ENCODE assay signal across 23 cellular contexts in genomic region chr3:792651-793050, GRCh38.
"Had no signal": no experiment of that assay in that cellular context is flagged by ENCODE, and none has a peak within 500 bp of the region (broad histone marks: within the 10 kb centered on the region; RNA-seq: fewer than 3 reads in every experiment).

No MANE protein-coding gene starts in this region.

- H3K4me3 ChIP-seq: cardiac muscle cell, SJSA1 had no signal

- H3K27me3 ChIP-seq: brain microvascular endothelial cell, cardiac muscle cell, SJSA1 had no signal

- ATAC-seq: PC-3 had no signal

- H3K27ac ChIP-seq: brain microvascular endothelial cell, cardiac muscle cell, SJSA1, VCaP had no signal

- FAIRE-seq: RCC 7860 had no signal

- H3K4me1 ChIP-seq: SJSA1 had no signal

- H3K36me3 ChIP-seq: brain microvascular endothelial cell, cardiac muscle cell, SJSA1 had no signal

- DNase-seq: activated CD4-positive, alpha-beta memory T cell treated with anti-CD3 and anti-CD28 coated beads for 36 hours; activated CD4-positive, alpha-beta T cell treated with anti-CD3 and anti-CD28 coated beads, Interleukin-2, amount 10 ng/mL, durations not matched to agents 7 days and 5 days; activated CD4-positive, CD25-positive, alpha-beta regulatory T cell; activated CD8-positive, alpha-beta memory T cell treated with anti-CD3 and anti-CD28 coated beads for 24 hours; activated gamma-delta T cell treated with Interleukin-2 at 50 U/mL for 16 hours; activated naive CD4-positive, alpha-beta T cell treated with anti-CD3 and anti-CD28 coated beads, Interleukin-2, amount 10 ng/mL, durations not matched to agents 7 days and 5 days; activated naive CD8-positive, alpha-beta T cell treated with anti-CD3 and anti-CD28 coated beads for 36 hours; activated T-cell treated with anti-CD3 and anti-CD28 coated beads, Interleukin-2, amount 50 U/mL, for 48 hours; brain microvascular endothelial cell; Kasumi-1; NCI-H1105 treated with DMSO at 0.1 percent for 48 hours; NCI-H1436 treated with DMSO at 0.1 percent for 48 hours; NCI-H187 treated with DMSO at 0.1 percent for 48 hours; NCI-H2081 treated with DMSO at 0.1 percent for 48 hours; NCI-H446; NCI-H524; PC-3; SHP77; T-helper 1 cell had no signal
